In genomic region chr5:170861855-170862766, GRCh38 we compare ENCODE assay signal across 8 cellular contexts. TPM values are rescaled to one million over a fixed set of nuclear protein-coding genes. Genes with fewer than 3 reads are reported as not detected.
A peak's percentile ranks its signal among the peaks of the same experiment; 100 is the strongest.
DNase-seq lines count a peak whose midpoint lies in the region; ATAC-seq, FAIRE-seq and TF ChIP-seq lines count a peak whose summit lies in the region.

RANBP17 (plus strand) TSS chr5:170862018.

- H3K79me2 ChIP-seq in smooth muscle cell (ENCODE audit: low read depth) = peaks cover 32% of the 10 kb centered on the region
- H3K79me2 ChIP-seq in Karpas-422 (ENCODE audit: low read length) = no peaks in the 10 kb centered on the region

- H3K9me3 ChIP-seq in kidney (ENCODE audit: control insufficient read depth in 1 of 2, low read length in 2 of 2) (peaks cover 3 to 11% of the 10 kb centered on the region in 2 donors), smooth muscle cell (replicated peaks; ENCODE audit: low read depth) (peaks cover 11% of the 10 kb centered on the region), Karpas-422 (ENCODE audit: low read length) (peaks cover 5% of the 10 kb centered on the region; the same call in 1 of the 2 replicates)
- H3K9me3 ChIP-seq in CD4-positive, alpha-beta memory T cell (ENCODE audit: control insufficient read depth in 1 of 2, low read length in 2 of 2) = peaks cover 0 to 8% of the 10 kb centered on the region in 2 donors

- no peaks in the 10 kb centered on the region for H3K27me3 ChIP-seq in smooth muscle cell (ENCODE audit: low read depth)
- no peaks in the 10 kb centered on the region for H3K27me3 ChIP-seq in CD4-positive, alpha-beta memory T cell (ENCODE audit: insufficient read depth, low read length)
- no peaks in the 10 kb centered on the region for H3K27me3 ChIP-seq in Karpas-422 (ENCODE audit: low read length)

- H3K9ac ChIP-seq in kidney (ENCODE audit: low read length in 2 of 2) (no peak within 1 kb of the TSS), smooth muscle cell (ENCODE audit: low read depth) (peak within 1 kb of the TSS; percentile 78), Karpas-422 (ENCODE audit: low read length) (no peak within 1 kb of the TSS)

- POLR2A ChIA-PET in activated CD4-positive, alpha-beta T cell treated with anti-CD3 and anti-CD28 coated beads for 36 hours (lab: Charles Lee) = no interaction called here
- POLR2A ChIA-PET in CD4-positive, alpha-beta memory T cell (lab: Charles Lee; ENCODE audit: partially characterized antibody) = no interaction called here

- no peak for TF ChIP-seq CTCF in choroid plexus epithelial cell (conservative IDR thresholded peaks at IDR 0.05; ENCODE audit: low read depth, low read length)
- no peak for TF ChIP-seq CTCF in kidney (IDR thresholded peaks at IDR 0.05; ENCODE audit: borderline replicate concordance, extremely low read depth, insufficient read depth)
- no peak for TF ChIP-seq CTCF in smooth muscle cell (IDR thresholded peaks at IDR 0.05; ENCODE audit: borderline replicate concordance, insufficient read depth, poor library complexity, severe bottlenecking)

- H3K27ac ChIP-seq in kidney (ENCODE audit: low read depth in 2 of 2, low read length in 2 of 2) = no peak within 1 kb of the TSS
- H3K27ac ChIP-seq in smooth muscle cell (ENCODE audit: low read depth) = peak within 1 kb of the TSS; percentile 72
- no peak within 1 kb of the TSS for H3K27ac ChIP-seq in CD4-positive, alpha-beta memory T cell (ENCODE audit: low read depth, low read length)
- H3K27ac ChIP-seq in Karpas-422 (ENCODE audit: low read length) = no peak within 1 kb of the TSS

- no peak for FAIRE-seq in kidney (lab: Jason Lieb, UNC)

- H3K4me3 ChIP-seq in choroid plexus epithelial cell (ENCODE audit: low read depth, low read length) = peak within 1 kb of the TSS; percentile 82
- peak within 1 kb of the TSS; percentile 33 to 55 for H3K4me3 ChIP-seq in kidney (ENCODE audit: low read length in 2 of 2)
- H3K4me3 ChIP-seq in smooth muscle cell = peak within 1 kb of the TSS; percentile 78
- no peak within 1 kb of the TSS for H3K4me3 ChIP-seq in CD4-positive, alpha-beta memory T cell (ENCODE audit: low read length in 2 of 2)
- H3K4me3 ChIP-seq in Karpas-422 (ENCODE audit: low read length) = no peak within 1 kb of the TSS

- H3K27ac Mint-ChIP-seq in activated CD4-positive, alpha-beta T cell treated with anti-CD3 and anti-CD28 coated beads for 36 hours = no peak within 1 kb of the TSS
- no peak within 1 kb of the TSS for H3K27ac Mint-ChIP-seq in CD4-positive, alpha-beta memory T cell

- peaks cover 14% of the 10 kb centered on the region for H3K36me3 Mint-ChIP-seq in activated CD4-positive, alpha-beta T cell treated with anti-CD3 and anti-CD28 coated beads for 36 hours (ENCODE audit: low read depth)
- H3K36me3 Mint-ChIP-seq in CD4-positive, alpha-beta memory T cell = peaks cover 11 to 14% of the 10 kb centered on the region in 2 donors

- H3K4me2 ChIP-seq in smooth muscle cell (peak within 1 kb of the TSS; percentile 89), Karpas-422 (ENCODE audit: low read depth, low read length, poor library complexity, severe bottlenecking) (no peak within 1 kb of the TSS)

- CTCF ChIA-PET in activated CD4-positive, alpha-beta T cell treated with anti-CD3 and anti-CD28 coated beads for 36 hours (lab: Charles Lee) = no interaction called here
- CTCF ChIA-PET in CD4-positive, alpha-beta memory T cell (lab: Charles Lee; ENCODE audit: partially characterized antibody) = no interaction called here

- H3K27me3 Mint-ChIP-seq in activated CD4-positive, alpha-beta T cell treated with anti-CD3 and anti-CD28 coated beads for 36 hours = peaks cover 44% of the 10 kb centered on the region
- H3K27me3 Mint-ChIP-seq in CD4-positive, alpha-beta memory T cell = peaks cover 25 to 35% of the 10 kb centered on the region in 2 donors

- no peak for ATAC-seq in activated CD4-positive, alpha-beta T cell treated with anti-CD3 and anti-CD28 coated beads for 36 hours

- peak within 1 kb of the TSS; percentile 5 for H3K4me3 Mint-ChIP-seq in activated CD4-positive, alpha-beta T cell treated with anti-CD3 and anti-CD28 coated beads for 36 hours
- peak within 1 kb of the TSS in 4 of 8 donors; percentile 2 to 67 (median 30) for H3K4me3 Mint-ChIP-seq in CD4-positive, alpha-beta memory T cell

- H3K4me1 ChIP-seq in kidney (ENCODE audit: control insufficient read depth in 1 of 2, insufficient read depth in 1 of 2, low read depth in 1 of 2, low read length in 2 of 2) (no peaks in the 10 kb centered on the region), smooth muscle cell (ENCODE audit: low read depth) (peaks cover 8% of the 10 kb centered on the region), Karpas-422 (ENCODE audit: low read length) (no peaks in the 10 kb centered on the region)
- no peaks in the 10 kb centered on the region for H3K4me1 ChIP-seq in CD4-positive, alpha-beta memory T cell (ENCODE audit: insufficient read depth, low read length)

- peaks cover 6% of the 10 kb centered on the region for H3K4me1 Mint-ChIP-seq in activated CD4-positive, alpha-beta T cell treated with anti-CD3 and anti-CD28 coated beads for 36 hours
- peaks cover 0 to 6% (median 3%) of the 10 kb centered on the region in 4 donors for H3K4me1 Mint-ChIP-seq in CD4-positive, alpha-beta memory T cell

- H3K9me3 Mint-ChIP-seq in activated CD4-positive, alpha-beta T cell treated with anti-CD3 and anti-CD28 coated beads for 36 hours (ENCODE audit: low read depth) = peaks cover 28% of the 10 kb centered on the region
- peaks cover 6 to 55% (median 35%) of the 10 kb centered on the region in 8 donors for H3K9me3 Mint-ChIP-seq in CD4-positive, alpha-beta memory T cell

- WGBS in smooth muscle cell (ENCODE audit: low lambda C conversion rate) = 2% methylated on average over 88 of the region's 109 CpGs

- H2AFZ ChIP-seq in smooth muscle cell (ENCODE audit: low read depth) (peak within 1 kb of the TSS; percentile 79), Karpas-422 (ENCODE audit: low read length) (no peak within 1 kb of the TSS)

- H3K36me3 ChIP-seq in kidney (ENCODE audit: control insufficient read depth in 1 of 2, insufficient read depth in 2 of 2, low read length in 2 of 2) (no peaks in the 10 kb centered on the region), smooth muscle cell (ENCODE audit: low read depth) (no peaks in the 10 kb centered on the region), Karpas-422 (ENCODE audit: insufficient read depth, low read length) (no peaks in the 10 kb centered on the region)
- no peaks in the 10 kb centered on the region for H3K36me3 ChIP-seq in CD4-positive, alpha-beta memory T cell (ENCODE audit: insufficient read depth, low read length)

- H3F3A ChIP-seq in smooth muscle cell (ENCODE audit: low read depth) = peaks cover 5% of the 10 kb centered on the region

- intact Hi-C loops in activated CD4-positive, alpha-beta T cell treated with anti-CD3 and anti-CD28 coated beads for 36 hours (cut with DNase I, micrococcal nuclease) = no loop called here
- intact Hi-C loops in kidney (cut with DNase I) = no loop called here
- intact Hi-C loops in CD4-positive, alpha-beta memory T cell (cut with micrococcal nuclease) = no loop called here

- DNase-seq in activated CD4-positive, alpha-beta T cell treated with anti-CD3 and anti-CD28 coated beads for 36 hours = peak; percentile 7
- no peak for DNase-seq in activated CD4-positive, alpha-beta T cell treated with anti-CD3 and anti-CD28 coated beads, Interleukin-2, amount 50 U/mL, for 4 hours
- DNase-seq in NCI-H526 treated with DMSO at 0.1 percent for 48 hours (lab: John Stamatoyannopoulos, UW) (peak; percentile 28), choroid plexus epithelial cell (ENCODE audit: low read depth) (peak; percentile 88), kidney (peak; percentile 81), smooth muscle cell (lab: John Stamatoyannopoulos, UW; ENCODE audit: unreplicated experiment) (peak; percentile 50), Karpas-422 (no peak)
- DNase-seq in CD4-positive, alpha-beta memory T cell = no peak

- no peaks in the 10 kb centered on the region for H3K9me2 ChIP-seq in Karpas-422 (replicated peaks; ENCODE audit: insufficient read depth, low read length)

- H4K20me1 ChIP-seq in smooth muscle cell (ENCODE audit: low read depth) = no peaks in the 10 kb centered on the region
- H4K20me1 ChIP-seq in Karpas-422 (ENCODE audit: insufficient read depth, low read depth, low read length) = no peaks in the 10 kb centered on the region

RNA-seq across cellular contexts. Expression of gene RANBP17, which starts in this region (rescaled TPM):
- not detected for total RNA-seq in activated CD4-positive, alpha-beta T cell treated with anti-CD3 and anti-CD28 coated beads for 36 hours
- total RNA-seq in kidney = 15.4 TPM
- polyA plus RNA-seq in kidney (ENCODE audit: insufficient read depth, low read depth, low replicate concordance) = 2.0 TPM
- 42.6 and 95.5 TPM in 2 replicates for total RNA-seq in smooth muscle cell
- 13.0 and 20.4 TPM in 2 replicates for polyA plus RNA-seq in smooth muscle cell
- total RNA-seq in CD4-positive, alpha-beta memory T cell = not detected
- polyA plus RNA-seq in CD4-positive, alpha-beta memory T cell = not detected
- total RNA-seq in Karpas-422 (2014; rRNA removed; shearing (Covaris generic); ENCODE audit: low replicate concordance) = not detected in 2 replicates

Comparison
In these comparisons a context has a peak if more than half of its experiments do, and no peak if none do; other contexts are left out.
1. RNA of gene RANBP17 (total RNA-seq): 42.6 to 95.5 TPM in smooth muscle cell and 15.4 TPM in kidney (single experiment); not detected in CD4-positive, alpha-beta memory T cell, not detected in activated CD4-positive, alpha-beta T cell treated with anti-CD3 and anti-CD28 coated beads for 36 hours and not detected in Karpas-422; every median in the first group is over 10 times any median in the second.
2. Peak in DNase-seq in activated CD4-positive, alpha-beta T cell treated with anti-CD3 and anti-CD28 coated beads for 36 hours; RNA of the gene not detected or under 1 TPM.
3. DNase-seq: peak in NCI-H526 treated with DMSO at 0.1 percent for 48 hours (single experiment), choroid plexus epithelial cell (single experiment), kidney (single experiment) and smooth muscle cell (single experiment); none in activated CD4-positive, alpha-beta T cell treated with anti-CD3 and anti-CD28 coated beads, Interleukin-2, amount 50 U/mL, for 4 hours (0 of 2), CD4-positive, alpha-beta memory T cell (0 of 5) and Karpas-422 (single experiment).
4. H3K4me3 ChIP-seq: peak in choroid plexus epithelial cell (single experiment), kidney (2 of 2) and smooth muscle cell (single experiment); none in CD4-positive, alpha-beta memory T cell (0 of 2) and Karpas-422 (single experiment).